ENCODE assay signal across 15 cellular contexts in the genomic region with DNA sequence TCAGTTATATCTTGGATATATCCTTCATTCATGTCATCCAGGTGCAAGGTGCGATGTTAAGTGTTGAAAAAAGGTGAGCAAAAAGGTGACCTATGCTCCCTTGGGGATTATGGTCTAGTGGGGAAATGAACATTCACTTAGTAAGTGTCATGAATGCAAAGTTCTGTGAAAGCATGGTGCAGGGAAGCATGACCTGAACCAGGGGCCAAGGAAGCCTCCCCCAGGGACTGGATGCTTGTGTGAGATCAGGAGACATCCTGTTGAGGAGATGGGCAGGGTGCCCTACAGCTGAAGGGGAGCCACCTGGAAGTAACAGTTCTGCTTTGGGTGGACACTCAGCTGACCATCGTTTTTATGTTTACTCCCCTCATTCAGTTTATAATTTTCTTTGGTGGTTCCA.
DNase-seq lines count a peak whose midpoint lies in the region; ATAC-seq lines count a peak whose summit lies in the region.
"Had no signal": no experiment of that assay in that cellular context is flagged by ENCODE, and none has a peak within 500 bp of the region (broad histone marks: within the 10 kb centered on the region; RNA-seq: fewer than 3 reads in every experiment).

No MANE protein-coding gene starts in this region.

- DNase-seq in mesenteric fat pad (ENCODE audit: low spot score) (peak; percentile 47), NCI-H1417 treated with DMSO at 0.1 percent for 48 hours (lab: John Stamatoyannopoulos, UW) (no peak), NCI-H2107 (lab: John Stamatoyannopoulos, UW) (no peak)
- DNase-seq: adrenal gland; COR-L47; hypothalamus; Kasumi-1; NCI-H1105 treated with DMSO at 0.1 percent for 48 hours; NK-92 treated with Interleukin-12 subunit alpha and Interleukin-12 subunit beta, amount 100 ng/mL, for 24 hours had no signal

- peak; percentile 68 for ATAC-seq in GM18858 (IDR thresholded peaks at IDR 0.05; ENCODE audit: unreplicated experiment)
- ATAC-seq in GM21576 (IDR thresholded peaks at IDR 0.05; ENCODE audit: unreplicated experiment), result peak; percentile 47
- ATAC-seq in HG03378 (IDR thresholded peaks at IDR 0.05; ENCODE audit: unreplicated experiment), result peak; percentile 69
- ATAC-seq in GM19455 (IDR thresholded peaks at IDR 0.05; ENCODE audit: unreplicated experiment), result no peak
- ATAC-seq in HG02623 (IDR thresholded peaks at IDR 0.05; ENCODE audit: unreplicated experiment), result no peak
- ATAC-seq: activated CD4-positive, CD25-positive, alpha-beta regulatory T cell treated with anti-CD3 and anti-CD28 coated beads, Interleukin-2, amount 50 U/mL, for 24 hours had no signal

Comparison
In these comparisons a context has a peak if more than half of its experiments do, and no peak if none do; other contexts are left out.
1. ATAC-seq: peak in GM18858 (single experiment), GM21576 (single experiment) and HG03378 (single experiment); none in GM19455 (single experiment) and HG02623 (single experiment).